ENCODE assay signal across 8 cellular contexts in the genomic region with DNA sequence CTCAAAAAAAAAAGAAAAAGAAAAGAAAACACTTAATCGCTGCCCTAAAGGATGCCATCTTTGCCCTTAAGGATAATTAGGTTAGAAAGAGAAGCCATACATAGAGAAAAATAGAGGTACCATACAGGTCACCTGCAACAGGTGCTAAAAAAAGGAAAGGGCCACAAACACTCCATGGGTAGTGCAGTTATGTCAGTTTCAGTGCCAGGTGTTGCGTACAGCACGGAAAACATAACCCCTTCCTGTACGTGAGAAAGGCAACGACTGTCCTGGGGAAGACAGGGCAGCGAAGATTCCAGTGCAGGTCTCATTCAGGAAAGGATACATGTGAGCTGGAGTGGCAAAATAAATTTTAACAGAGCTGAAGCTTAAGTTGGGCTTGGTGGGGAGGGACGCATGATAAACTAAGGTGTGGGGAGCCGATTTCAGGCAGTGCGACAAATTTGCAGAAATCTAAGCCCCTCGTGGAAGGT. TPM values are rescaled to one million over a fixed set of nuclear protein-coding genes. Genes with fewer than 3 reads are reported as not detected.
A peak's percentile ranks its signal among the peaks of the same experiment; 100 is the strongest.
DNase-seq lines count a peak whose midpoint lies in the region; ATAC-seq, FAIRE-seq and TF ChIP-seq lines count a peak whose summit lies in the region.

No MANE protein-coding gene starts in this region.

- peaks cover 33% of the 10 kb centered on the region for H3K36me3 ChIP-seq in BLaER1

- no peaks in the 10 kb centered on the region for H3K9me3 Mint-ChIP-seq in nephron

- no peaks in the 10 kb centered on the region; the same call in 1 of the 2 replicates for H3K9me3 ChIP-seq in BLaER1

- H3K27ac ChIP-seq in BLaER1, result peak overlapping the region; percentile 44; the same call in 1 of the 2 replicates
- H3K27ac ChIP-seq in dorsolateral prefrontal cortex, result peak overlapping the region in 56 of 59 donors; percentile 49 to 100 (median 100)

- peak overlapping the region; percentile 95 for H3K4me2 ChIP-seq in BLaER1

- peaks cover 33% of the 10 kb centered on the region for H4K20me1 ChIP-seq in BLaER1

- peak overlapping the region; percentile 100 for H3K9ac ChIP-seq in BLaER1

- H3K4me3 ChIP-seq in BLaER1, result peak overlapping the region; percentile 95
- peak overlapping the region; percentile 75 to 100 (median 100) for H3K4me3 ChIP-seq in dorsolateral prefrontal cortex

- no peak for TF ChIP-seq POLR2A in H54 (IDR thresholded peaks at IDR 0.05; ENCODE audit: low read depth, low read length)

- peak; percentile 7 for ATAC-seq in GM21423 (IDR thresholded peaks at IDR 0.05; ENCODE audit: unreplicated experiment)

- DNase-seq in NCI-H526 treated with DMSO at 0.1 percent for 48 hours (lab: John Stamatoyannopoulos, UW), result peak; percentile 54
- peak in 1 of 10 donors; percentile 31 for DNase-seq in dorsolateral prefrontal cortex
- DNase-seq in amygdala (lab: John Stamatoyannopoulos, UW), result no peak
- no peak for DNase-seq in H54 (ENCODE audit: insufficient read length, low spot score)
- no peak for DNase-seq in DMS114 treated with DMSO at 0.1 percent for 48 hours (lab: John Stamatoyannopoulos, UW; ENCODE audit: unreplicated experiment)

- H3K27ac Mint-ChIP-seq in nephron, result peak overlapping the region; percentile 95 to 99 (median 99)

- peaks cover 12% of the 10 kb centered on the region for H3K4me1 Mint-ChIP-seq in nephron

- FAIRE-seq in H54 (lab: Jason Lieb, UNC), result no peak

- intact Hi-C loops in dorsolateral prefrontal cortex (cut with DNase I), result loop anchor here (2.0 to 10.0 kb wide), 4 partner anchors 19 to 193 kb away; partner anchors contain the start of genes TFCP2 (in 2 of the 2), CSRNP2 (in 1 of the 2), LETMD1 (in 1 of the 2) and POU6F1 (in 1 of the 2)

- peak overlapping the region; percentile 93 to 99 (median 94) for H3K4me3 Mint-ChIP-seq in nephron

- H3K4me1 ChIP-seq in BLaER1, result peaks cover 21% of the 10 kb centered on the region

- H3K27me3 ChIP-seq in BLaER1, result no peaks in the 10 kb centered on the region
- no peaks in the 10 kb centered on the region for H3K27me3 ChIP-seq in dorsolateral prefrontal cortex

- TF ChIP-seq CTCF in dorsolateral prefrontal cortex (IDR thresholded peaks at IDR 0.05 in 54 of 56, conservative IDR thresholded peaks at IDR 0.05 in 2 of 56; ENCODE audit: low read depth in 1 of 56, partially characterized antibody in 56 of 56) (no peak), nephron (IDR thresholded peaks at IDR 0.05; ENCODE audit: unreplicated experiment in 3 of 3) (no peak)

- H3K36me3 Mint-ChIP-seq in nephron (ENCODE audit: low read depth), result peaks cover 22% of the 10 kb centered on the region

- no peaks in the 10 kb centered on the region for H3K27me3 Mint-ChIP-seq in nephron (ENCODE audit: low read depth)

RNA-seq across cellular contexts. Expression of gene DAZAP2, which starts 0.6 kb away (rescaled TPM):
- total RNA-seq in dorsolateral prefrontal cortex, result 100 to 1,000 TPM in 119 of 120 experiments, 10 to 100 TPM in 1; 91.8 to 231 (median 151) TPM

RNA-seq across cellular contexts. Expression of gene POU6F1, which starts 20.2 kb away (rescaled TPM):
- 100 to 1,000 TPM in 9 of 120 experiments, 10 to 100 TPM in 111; 55.9 to 145 (median 76.9) TPM for total RNA-seq in dorsolateral prefrontal cortex

RNA-seq across cellular contexts. Expression of gene SMAGP, which starts 32.1 kb away (rescaled TPM):
- 1 to 10 TPM in 67 of 120 experiments, under 1 TPM in 34, not detected in 19; 0.23 to 3.3 (median 1.4) TPM for total RNA-seq in dorsolateral prefrontal cortex
